Comparison of ENCODE assay signal across 27 cellular contexts in the genomic region with DNA sequence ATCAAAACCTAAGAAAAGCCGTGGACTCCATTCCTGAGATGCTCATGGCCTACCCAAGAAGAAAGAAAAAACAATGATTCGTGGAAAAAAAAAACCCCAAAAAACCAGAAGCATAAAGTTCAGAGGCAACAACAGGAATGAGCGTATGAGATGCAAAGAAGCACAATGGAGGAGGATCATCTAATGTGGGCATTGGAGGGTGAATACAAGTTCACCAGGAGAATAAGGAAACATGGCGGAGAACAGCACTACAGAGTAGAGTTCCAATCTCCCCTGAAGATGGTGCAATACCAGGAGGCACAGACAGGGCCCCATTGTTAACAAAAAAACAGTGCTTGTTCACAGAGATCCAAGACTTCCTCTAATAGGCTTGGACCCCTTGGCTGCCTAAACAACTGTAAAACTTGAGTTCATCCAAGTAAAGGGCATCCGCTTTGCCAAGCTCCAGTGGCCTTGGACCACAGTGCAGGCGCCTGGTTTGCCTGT.
DNase-seq lines count a peak whose midpoint lies in the region; ATAC-seq, FAIRE-seq and TF ChIP-seq lines count a peak whose summit lies in the region.
"Had no signal": no experiment of that assay in that cellular context is flagged by ENCODE, and none has a peak within 500 bp of the region (broad histone marks: within the 10 kb centered on the region; RNA-seq: fewer than 3 reads in every experiment).

No MANE protein-coding gene starts in this region.

- peaks cover 35% of the 10 kb centered on the region for H3K4me1 ChIP-seq in neural progenitor cell
- no peaks in the 10 kb centered on the region for H3K4me1 ChIP-seq in right cardiac atrium (ENCODE audit: control insufficient read depth, insufficient read depth, low read length)
- H3K4me1 ChIP-seq in small intestine (ENCODE audit: control insufficient read depth in 2 of 2, insufficient read depth in 1 of 2, low read depth in 1 of 2, low read length in 1 of 2) = no peaks in the 10 kb centered on the region

- H3K9me3 ChIP-seq in neural progenitor cell (ENCODE audit: low read depth) (no peaks in the 10 kb centered on the region), right cardiac atrium (ENCODE audit: control insufficient read depth, low read length) (no peaks in the 10 kb centered on the region), small intestine (ENCODE audit: control insufficient read depth, low read depth) (no peaks in the 10 kb centered on the region)
- H3K9me3 ChIP-seq: SK-N-SH had no signal

- peak; percentile 9 for TF ChIP-seq CTCF in GM12873 (IDR thresholded peaks at IDR 0.05; ENCODE audit: insufficient read depth, low read depth, low read length, missing control alignments)
- TF ChIP-seq CTCF in HFFc6 (IDR thresholded peaks at IDR 0.05) = peak; percentile 36; the same call in 1 of the 2 replicates
- TF ChIP-seq CTCF in endothelial cell (IDR thresholded peaks at IDR 0.05; ENCODE audit: unreplicated experiment) = peak; percentile 29
- TF ChIP-seq CTCF in neural progenitor cell (IDR thresholded peaks at IDR 0.05) = no peak

- H3K9ac ChIP-seq in neural progenitor cell = no peak overlapping the region
- H3K9ac ChIP-seq: GM23248, SK-N-SH had no signal

- H3K9me3 Mint-ChIP-seq in HFFc6 = no peaks in the 10 kb centered on the region
- H3K9me3 Mint-ChIP-seq in endothelial cell (ENCODE audit: unreplicated experiment) = peaks cover 3% of the 10 kb centered on the region
- no peaks in the 10 kb centered on the region for H3K9me3 Mint-ChIP-seq in neural progenitor cell

- H3K4me3 ChIP-seq in neural progenitor cell (no peak overlapping the region), right cardiac atrium (ENCODE audit: low read length) (no peak overlapping the region), small intestine (ENCODE audit: low read depth in 1 of 2, low read length in 2 of 2) (no peak overlapping the region)
- H3K4me3 ChIP-seq: GM23248 had no signal

- no peak overlapping the region for H3K27ac Mint-ChIP-seq in HFFc6
- no peak overlapping the region for H3K27ac Mint-ChIP-seq in endothelial cell (ENCODE audit: unreplicated experiment)
- peak overlapping the region; percentile 5 for H3K27ac Mint-ChIP-seq in neural progenitor cell

- no peak overlapping the region for H3K4me2 ChIP-seq in neural progenitor cell
- H3K4me2 ChIP-seq: SK-N-SH had no signal

- H2AFZ ChIP-seq in neural progenitor cell (replicated peaks) = no peak overlapping the region
- H2AFZ ChIP-seq: GM23248 had no signal

- no peaks in the 10 kb centered on the region for H4K20me1 ChIP-seq in neural progenitor cell (ENCODE audit: low read depth)

- no peak overlapping the region for H3K27ac ChIP-seq in neural progenitor cell
- no peak overlapping the region for H3K27ac ChIP-seq in right cardiac atrium (ENCODE audit: low read length)
- H3K27ac ChIP-seq in small intestine (ENCODE audit: low read depth in 1 of 2, low read length in 1 of 2) = no peak overlapping the region
- H3K27ac ChIP-seq: GM23248, HL-60 had no signal

- H3K36me3 ChIP-seq in neural progenitor cell (no peaks in the 10 kb centered on the region), small intestine (ENCODE audit: control insufficient read depth in 2 of 2, insufficient read depth in 2 of 2, low read length in 2 of 2) (no peaks in the 10 kb centered on the region)

- H3K4me3 Mint-ChIP-seq in HFFc6 (no peak overlapping the region), endothelial cell (ENCODE audit: unreplicated experiment) (no peak overlapping the region), neural progenitor cell (no peak overlapping the region)

- no peak for DNase-seq in HFFc6
- DNase-seq in endothelial cell (ENCODE audit: low spot score) = no peak
- no peak for DNase-seq in neural progenitor cell (ENCODE audit: low spot score)
- DNase-seq in COLO668 (lab: John Stamatoyannopoulos, UW; ENCODE audit: unreplicated experiment) = no peak
- no peak for DNase-seq in activated T-cell treated with anti-CD3 and anti-CD28 coated beads, Interleukin-2, amount 50 U/mL, for 1 hour
- DNase-seq in right cardiac atrium = no peak
- DNase-seq in small intestine = no peak
- DNase-seq: 8988T, GM23248, Karpas-422, NCI-H1092 treated with DMSO at 0.1 percent for 48 hours, NCI-H1436, NCI-H187, NCI-H2081 treated with DMSO at 0.1 percent for 48 hours, NCI-H2171, NCI-H226, NCI-H510A, NCI-H69, OCI-M1, SIG-M5, SK-N-SH, SW 1271 had no signal

- H3K27me3 ChIP-seq in neural progenitor cell = peaks cover 83% of the 10 kb centered on the region
- no peaks in the 10 kb centered on the region for H3K27me3 ChIP-seq in right cardiac atrium (ENCODE audit: control insufficient read depth, insufficient read depth)
- H3K27me3 ChIP-seq in small intestine (ENCODE audit: control insufficient read depth in 2 of 2, insufficient read depth in 2 of 2, low read length in 2 of 2) = no peaks in the 10 kb centered on the region

- no peaks in the 10 kb centered on the region for H3K79me2 ChIP-seq in neural progenitor cell (ENCODE audit: low read depth)

- H3K27me3 Mint-ChIP-seq in HFFc6 (ENCODE audit: insufficient read depth) (peaks cover 15% of the 10 kb centered on the region), endothelial cell (ENCODE audit: unreplicated experiment) (peaks cover 2% of the 10 kb centered on the region), neural progenitor cell (ENCODE audit: insufficient read depth, low read depth) (peaks cover 6% of the 10 kb centered on the region)

- no peak for FAIRE-seq in small intestine (lab: Jason Lieb, UNC)
- FAIRE-seq: D721Med, GM18507, RCC 7860 had no signal

- H3F3A ChIP-seq in neural progenitor cell (ENCODE audit: low read depth) = peaks cover 31% of the 10 kb centered on the region

- intact Hi-C loops in right cardiac atrium (cut with DNase I) = no loop called here

- 93% methylated on average over 6 of the region's 6 CpGs for WGBS in right cardiac atrium
- 88 to 95% (median 88%) methylated on average over 6 of the region's 6 CpGs for WGBS in small intestine, 3 donors

- H3K36me3 Mint-ChIP-seq in HFFc6 (ENCODE audit: low read depth) = no peaks in the 10 kb centered on the region
- peaks cover 8% of the 10 kb centered on the region for H3K36me3 Mint-ChIP-seq in endothelial cell (ENCODE audit: low read depth, unreplicated experiment)
- H3K36me3 Mint-ChIP-seq in neural progenitor cell = no peaks in the 10 kb centered on the region

- peaks cover 5% of the 10 kb centered on the region; the same call in 1 of the 2 replicates for H3K4me1 Mint-ChIP-seq in HFFc6 (ENCODE audit: low read depth)
- peaks cover 40% of the 10 kb centered on the region for H3K4me1 Mint-ChIP-seq in endothelial cell (ENCODE audit: unreplicated experiment)
- H3K4me1 Mint-ChIP-seq in neural progenitor cell = peaks cover 12% of the 10 kb centered on the region

- ATAC-seq in right cardiac atrium = no peak
